ENCODE assay signal across 8 cellular contexts in genomic region chr6:134111062-134111677, GRCh38. TPM values are rescaled to one million over a fixed set of nuclear protein-coding genes. Genes with fewer than 3 reads are reported as not detected.
DNase-seq lines count a peak whose midpoint lies in the region; ATAC-seq and TF ChIP-seq lines count a peak whose summit lies in the region.

No MANE protein-coding gene starts in this region.

- H3K4me3 ChIP-seq in heart left ventricle (no peak overlapping the region), retinal pigment epithelial cell (ENCODE audit: low read length) (no peak overlapping the region)

- H3K27me3 ChIP-seq in heart left ventricle: peaks cover 0 to 14% (median 4%) of the 10 kb centered on the region in 9 donors

- H3K4me1 Mint-ChIP-seq in activated CD8-positive, alpha-beta T cell treated with anti-CD3 and anti-CD28 coated beads, Interleukin-2, amount 10 ng/mL, durations not matched to agents 7 days and 5 days (ENCODE audit: low read depth): peaks cover 5% of the 10 kb centered on the region

- H3K4me3 Mint-ChIP-seq in activated CD8-positive, alpha-beta T cell treated with anti-CD3 and anti-CD28 coated beads, Interleukin-2, amount 10 ng/mL, durations not matched to agents 7 days and 5 days: no peak overlapping the region

- intact Hi-C loops in heart left ventricle (cut with DNase I) (loop anchor here in 1 of 10 donors (5.0 kb wide), 1 partner anchor 826 kb away; no protein-coding TSS in a partner anchor), left cardiac atrium (cut with DNase I) (no loop called here)

- no peak for ATAC-seq in heart left ventricle
- no peak for ATAC-seq in left cardiac atrium
- peak; percentile 70 for ATAC-seq in HG02763 (IDR thresholded peaks at IDR 0.05; ENCODE audit: unreplicated experiment)
- peak; percentile 60 for ATAC-seq in activated CD8-positive, alpha-beta T cell treated with anti-CD3 and anti-CD28 coated beads, Interleukin-2, amount 10 ng/mL, durations not matched to agents 7 days and 5 days
- no peak for ATAC-seq in HG03135 (IDR thresholded peaks at IDR 0.05; ENCODE audit: unreplicated experiment)

- DNase-seq in heart left ventricle: peak in 1 of 5 donors; percentile 19
- DNase-seq in left cardiac atrium: no peak
- DNase-seq in NCI-H524 (lab: John Stamatoyannopoulos, UW): peak; percentile 60 to 72
- peak; percentile 62 for DNase-seq in activated CD8-positive, alpha-beta T cell treated with anti-CD3 and anti-CD28 coated beads, Interleukin-2, amount 10 ng/mL, durations not matched to agents 7 days and 5 days
- DNase-seq in germinal center (ENCODE audit: low spot score): peak; percentile 73
- no peak for DNase-seq in retinal pigment epithelial cell (ENCODE audit: low read depth)

- POLR2A ChIA-PET in activated CD8-positive, alpha-beta T cell treated with anti-CD3 and anti-CD28 coated beads, Interleukin-2, amount 10 ng/mL, durations not matched to agents 7 days and 5 days (lab: Charles Lee): no interaction called here

- H3K36me3 Mint-ChIP-seq in activated CD8-positive, alpha-beta T cell treated with anti-CD3 and anti-CD28 coated beads, Interleukin-2, amount 10 ng/mL, durations not matched to agents 7 days and 5 days (ENCODE audit: low read depth): no peaks in the 10 kb centered on the region

- 49 to 71% (median 55%) methylated on average over 4 of the region's 4 CpGs for WGBS in heart left ventricle, 4 donors

- H3K9me3 Mint-ChIP-seq in activated CD8-positive, alpha-beta T cell treated with anti-CD3 and anti-CD28 coated beads, Interleukin-2, amount 10 ng/mL, durations not matched to agents 7 days and 5 days (ENCODE audit: insufficient read depth): no peaks in the 10 kb centered on the region

- no peak for TF ChIP-seq POLR2A in heart left ventricle (IDR thresholded peaks at IDR 0.05)

- H3K27me3 Mint-ChIP-seq in activated CD8-positive, alpha-beta T cell treated with anti-CD3 and anti-CD28 coated beads, Interleukin-2, amount 10 ng/mL, durations not matched to agents 7 days and 5 days (ENCODE audit: low read depth): peaks cover 24% of the 10 kb centered on the region

- CTCF ChIA-PET in activated CD8-positive, alpha-beta T cell treated with anti-CD3 and anti-CD28 coated beads, Interleukin-2, amount 10 ng/mL, durations not matched to agents 7 days and 5 days (lab: Charles Lee): interaction anchor here (0.6 to 6.0 kb wide), 12 partner anchors 9 to 1337 kb away, joined by 3 to 43 read pairs (median 3); no protein-coding TSS in a partner anchor

- H3K9me3 ChIP-seq in heart left ventricle: no peaks in the 10 kb centered on the region

- no peaks in the 10 kb centered on the region for H3K4me1 ChIP-seq in heart left ventricle

- no peak overlapping the region for H3K27ac Mint-ChIP-seq in activated CD8-positive, alpha-beta T cell treated with anti-CD3 and anti-CD28 coated beads, Interleukin-2, amount 10 ng/mL, durations not matched to agents 7 days and 5 days

- no peak overlapping the region for H3K27ac ChIP-seq in heart left ventricle

- no peaks in the 10 kb centered on the region for H3K36me3 ChIP-seq in heart left ventricle

- peak; percentile 53 to 84 (median 74) for TF ChIP-seq CTCF in heart left ventricle (IDR thresholded peaks at IDR 0.05)
- TF ChIP-seq CTCF in retinal pigment epithelial cell (conservative IDR thresholded peaks at IDR 0.05; ENCODE audit: low read depth, low read length): peak; percentile 83

RNA-seq across cellular contexts. Expression of gene SLC2A12, which starts 58.7 kb away (rescaled TPM):
- total RNA-seq in heart left ventricle (10 to 100 TPM; 12.3 to 34.1 (median 20.3) TPM), left cardiac atrium (10 to 100 TPM in 1 of 2 donors, 1 to 10 TPM in 1; 5.2 to 11.3 TPM)
- polyA plus RNA-seq in heart left ventricle: 10 to 100 TPM in 1 of 2 donors, 1 to 10 TPM in 1; 5.1 to 10.5 TPM
- total RNA-seq in activated CD8-positive, alpha-beta T cell treated with anti-CD3 and anti-CD28 coated beads, Interleukin-2, amount 10 ng/mL, durations not matched to agents 7 days and 5 days: under 1 TPM; 0.08 TPM

Comparison
In these comparisons a context has a peak if more than half of its experiments do, and no peak if none do; other contexts are left out.
1. ATAC-seq: peak in HG02763 (single experiment) and activated CD8-positive, alpha-beta T cell treated with anti-CD3 and anti-CD28 coated beads, Interleukin-2, amount 10 ng/mL, durations not matched to agents 7 days and 5 days (single experiment); none in heart left ventricle (0 of 4), left cardiac atrium (0 of 2) and HG03135 (single experiment).
2. DNase-seq: peak in NCI-H524 (2 of 2), activated CD8-positive, alpha-beta T cell treated with anti-CD3 and anti-CD28 coated beads, Interleukin-2, amount 10 ng/mL, durations not matched to agents 7 days and 5 days (single experiment) and germinal center (single experiment); none in left cardiac atrium (single experiment) and retinal pigment epithelial cell (single experiment).
3. RNA of gene SLC2A12, which starts 58.7 kb away (total RNA-seq): 12.3 to 34.1 TPM in heart left ventricle and 5.2 to 11.3 TPM in left cardiac atrium; 0.08 TPM in activated CD8-positive, alpha-beta T cell treated with anti-CD3 and anti-CD28 coated beads, Interleukin-2, amount 10 ng/mL, durations not matched to agents 7 days and 5 days; every median in the first group is over 4 times any median in the second.